In the genomic region with DNA sequence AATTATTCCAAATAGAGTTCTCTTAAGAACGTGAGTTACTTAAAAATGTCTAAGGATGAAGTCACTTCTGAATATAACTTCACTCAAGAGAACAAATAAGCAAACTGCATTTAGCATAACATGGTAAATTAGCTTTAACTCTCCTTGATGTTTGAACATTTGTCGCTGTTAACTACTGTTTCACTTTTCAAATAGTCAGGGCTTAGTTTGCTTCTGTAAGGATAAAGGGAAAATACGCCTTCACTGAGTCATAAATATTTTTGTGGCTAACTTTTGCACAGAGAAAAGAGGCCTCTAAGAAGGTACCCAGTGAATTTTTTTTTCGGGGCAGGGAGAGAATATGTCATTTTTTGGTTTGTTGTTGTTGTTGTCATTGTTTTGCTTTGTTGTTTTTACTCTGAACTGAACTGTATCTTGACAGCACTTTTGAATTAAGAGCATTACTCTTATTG, we compare ENCODE assay signal across 1 cellular context.
TF ChIP-seq lines count a peak whose summit lies in the region.

No MANE protein-coding gene starts in this region.

TF ChIP-seq in GM12878, 131 proteins besides CTCF, POLR2A, EP300 and RAD21 (continued from another document):
- TF ChIP-seq MTA2 (IDR thresholded peaks at IDR 0.05; ENCODE audit: low read depth) (0 out of 2 replicates have a peak, but pooled peaks have one; percentile 10), JUNB (IDR thresholded peaks at IDR 0.05) (peak; percentile 53; the same call in 1 of the 2 replicates), SREBF1 (IDR thresholded peaks at IDR 0.05; ENCODE audit: low read length) (no peak), CBFB (IDR thresholded peaks at IDR 0.05; ENCODE audit: low read depth) (0 out of 2 replicates have a peak, but pooled peaks have one; percentile 2), RUNX3 (IDR thresholded peaks at IDR 0.05; ENCODE audit: low read length) (peak; percentile 77), CREB1 (IDR thresholded peaks at IDR 0.05; ENCODE audit: low read depth) (peak; percentile 46; the same call in 1 of the 2 replicates), SREBF2 (IDR thresholded peaks at IDR 0.05; ENCODE audit: low read length) (no peak), NFIC (IDR thresholded peaks at IDR 0.05; ENCODE audit: low read depth, low read length) (peak; percentile 79), CHD1 (IDR thresholded peaks at IDR 0.05; ENCODE audit: low read depth, low read length) (no peak), WRNIP1 (IDR thresholded peaks at IDR 0.05; ENCODE audit: borderline replicate concordance, low read depth, low read length) (no peak), TCF3 (IDR thresholded peaks at IDR 0.05; ENCODE audit: borderline replicate concordance, insufficient read depth, low read depth, low read length) (0 out of 2 replicates have a peak, but pooled peaks have one; percentile 5)
- TF ChIP-seq, protein P1, sequence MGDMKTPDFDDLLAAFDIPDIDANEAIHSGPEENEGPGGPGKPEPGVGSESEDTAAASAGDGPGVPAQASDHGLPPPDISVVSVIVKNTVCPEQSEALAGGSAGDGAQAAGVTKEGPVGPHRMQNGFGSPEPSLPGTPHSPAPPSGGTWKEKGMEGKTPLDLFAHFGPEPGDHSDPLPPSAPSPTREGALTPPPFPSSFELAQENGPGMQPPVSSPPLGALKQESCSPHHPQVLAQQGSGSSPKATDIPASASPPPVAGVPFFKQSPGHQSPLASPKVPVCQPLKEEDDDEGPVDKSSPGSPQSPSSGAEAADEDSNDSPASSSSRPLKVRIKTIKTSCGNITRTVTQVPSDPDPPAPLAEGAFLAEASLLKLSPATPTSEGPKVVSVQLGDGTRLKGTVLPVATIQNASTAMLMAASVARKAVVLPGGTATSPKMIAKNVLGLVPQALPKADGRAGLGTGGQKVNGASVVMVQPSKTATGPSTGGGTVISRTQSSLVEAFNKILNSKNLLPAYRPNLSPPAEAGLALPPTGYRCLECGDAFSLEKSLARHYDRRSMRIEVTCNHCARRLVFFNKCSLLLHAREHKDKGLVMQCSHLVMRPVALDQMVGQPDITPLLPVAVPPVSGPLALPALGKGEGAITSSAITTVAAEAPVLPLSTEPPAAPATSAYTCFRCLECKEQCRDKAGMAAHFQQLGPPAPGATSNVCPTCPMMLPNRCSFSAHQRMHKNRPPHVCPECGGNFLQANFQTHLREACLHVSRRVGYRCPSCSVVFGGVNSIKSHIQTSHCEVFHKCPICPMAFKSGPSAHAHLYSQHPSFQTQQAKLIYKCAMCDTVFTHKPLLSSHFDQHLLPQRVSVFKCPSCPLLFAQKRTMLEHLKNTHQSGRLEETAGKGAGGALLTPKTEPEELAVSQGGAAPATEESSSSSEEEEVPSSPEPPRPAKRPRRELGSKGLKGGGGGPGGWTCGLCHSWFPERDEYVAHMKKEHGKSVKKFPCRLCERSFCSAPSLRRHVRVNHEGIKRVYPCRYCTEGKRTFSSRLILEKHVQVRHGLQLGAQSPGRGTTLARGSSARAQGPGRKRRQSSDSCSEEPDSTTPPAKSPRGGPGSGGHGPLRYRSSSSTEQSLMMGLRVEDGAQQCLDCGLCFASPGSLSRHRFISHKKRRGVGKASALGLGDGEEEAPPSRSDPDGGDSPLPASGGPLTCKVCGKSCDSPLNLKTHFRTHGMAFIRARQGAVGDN (IDR thresholded peaks at IDR 0.05) = peak; percentile 7; the same call in 1 of the 2 replicates
